Comparison of ENCODE assay signal across 1 cellular context in the genomic region with DNA sequence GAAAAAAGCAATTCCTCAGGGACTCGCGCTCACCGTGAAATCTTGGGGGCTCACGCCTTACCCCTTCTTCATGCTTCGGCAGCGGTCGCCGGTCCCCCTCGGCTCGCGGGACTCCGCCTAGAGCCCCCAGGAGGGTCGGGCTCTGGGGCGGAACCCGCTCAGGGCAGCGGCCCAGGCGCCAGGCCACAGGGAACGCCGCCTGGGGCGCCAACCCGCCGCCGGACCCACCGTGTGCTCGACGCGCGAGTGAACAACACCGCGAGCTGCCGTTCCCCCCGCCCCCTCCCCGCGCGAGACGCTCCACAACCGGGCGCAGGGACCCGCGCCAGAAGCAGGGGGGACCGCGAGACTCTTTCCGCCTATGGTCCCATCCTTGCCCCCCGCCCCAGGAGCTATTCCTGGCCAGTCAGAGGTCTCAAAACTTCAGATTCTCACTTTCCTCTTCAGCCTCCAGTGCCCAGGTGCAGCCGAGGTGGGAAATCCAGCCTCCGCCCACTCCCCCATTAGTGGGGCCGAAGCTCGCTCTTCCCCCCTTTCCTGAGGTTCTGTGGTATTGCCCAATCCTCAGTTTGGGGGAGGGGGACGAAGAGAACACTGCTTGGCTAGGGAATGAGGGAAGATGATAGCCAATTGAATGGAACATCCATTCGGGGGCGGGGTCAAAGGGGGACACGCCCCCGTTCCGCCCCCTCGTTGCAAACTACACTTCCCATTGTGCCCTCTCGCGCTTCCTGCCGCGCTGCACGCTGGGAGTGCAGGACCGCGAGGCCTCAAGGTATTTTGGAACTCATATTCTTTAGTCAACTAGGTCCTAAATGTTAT.
TF ChIP-seq lines count a peak whose summit lies in the region.

A gene (minus strand): TSS at position 265 of the 822 bp plus-strand sequence. CDS start 52,069 bp downstream, outside the sequence.

TF ChIP-seq in HepG2, 621 proteins besides CTCF, POLR2A, EP300 and RAD21 (continued from another document and continues in another):
- TF ChIP-seq, protein P1, sequence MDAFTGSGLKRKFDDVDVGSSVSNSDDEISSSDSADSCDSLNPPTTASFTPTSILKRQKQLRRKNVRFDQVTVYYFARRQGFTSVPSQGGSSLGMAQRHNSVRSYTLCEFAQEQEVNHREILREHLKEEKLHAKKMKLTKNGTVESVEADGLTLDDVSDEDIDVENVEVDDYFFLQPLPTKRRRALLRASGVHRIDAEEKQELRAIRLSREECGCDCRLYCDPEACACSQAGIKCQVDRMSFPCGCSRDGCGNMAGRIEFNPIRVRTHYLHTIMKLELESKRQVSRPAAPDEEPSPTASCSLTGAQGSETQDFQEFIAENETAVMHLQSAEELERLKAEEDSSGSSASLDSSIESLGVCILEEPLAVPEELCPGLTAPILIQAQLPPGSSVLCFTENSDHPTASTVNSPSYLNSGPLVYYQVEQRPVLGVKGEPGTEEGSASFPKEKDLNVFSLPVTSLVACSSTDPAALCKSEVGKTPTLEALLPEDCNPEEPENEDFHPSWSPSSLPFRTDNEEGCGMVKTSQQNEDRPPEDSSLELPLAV (CRISPR knock-in tag; conservative IDR thresholded peaks at IDR 0.05; ENCODE audit: low read depth), result no peak
- no peak for TF ChIP-seq SIX4 (CRISPR knock-in tag; IDR thresholded peaks at IDR 0.05)
- TF ChIP-seq ZNF296 (CRISPR knock-in tag; conservative IDR thresholded peaks at IDR 0.05), result no peak
- peak; percentile 14; the same call in 1 of the 2 replicates for TF ChIP-seq ZNF747 (CRISPR knock-in tag; IDR thresholded peaks at IDR 0.05; ENCODE audit: borderline replicate concordance)
- no peak for TF ChIP-seq AGO2 (optimal IDR thresholded peaks at IDR 0.05; ENCODE audit: low read depth, low read length)
- TF ChIP-seq ATM (IDR thresholded peaks at IDR 0.05; ENCODE audit: borderline replicate concordance), result no peak
- no peak for TF ChIP-seq ZEB1 (IDR thresholded peaks at IDR 0.05; ENCODE audit: insufficient replicate concordance, low read depth)
- TF ChIP-seq ZNF550 (CRISPR knock-in tag; IDR thresholded peaks at IDR 0.05; ENCODE audit: borderline replicate concordance), result no peak
- TF ChIP-seq, protein P2, sequence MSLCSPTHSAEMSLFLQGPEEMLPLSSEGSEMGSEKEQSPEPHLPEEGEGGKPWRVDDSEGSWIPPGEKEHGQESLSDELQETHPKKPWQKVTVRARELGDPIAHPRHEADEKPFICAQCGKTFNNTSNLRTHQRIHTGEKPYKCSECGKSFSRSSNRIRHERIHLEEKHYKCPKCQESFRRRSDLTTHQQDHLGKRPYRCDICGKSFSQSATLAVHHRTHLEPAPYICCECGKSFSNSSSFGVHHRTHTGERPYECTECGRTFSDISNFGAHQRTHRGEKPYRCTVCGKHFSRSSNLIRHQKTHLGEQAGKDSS (CRISPR knock-in tag; IDR thresholded peaks at IDR 0.05; ENCODE audit: borderline replicate concordance, low read depth), result peak; percentile 79; the same call in 1 of the 2 replicates
- no peak for TF ChIP-seq ZBTB42 (CRISPR knock-in tag; IDR thresholded peaks at IDR 0.05)
- TF ChIP-seq, protein P3, sequence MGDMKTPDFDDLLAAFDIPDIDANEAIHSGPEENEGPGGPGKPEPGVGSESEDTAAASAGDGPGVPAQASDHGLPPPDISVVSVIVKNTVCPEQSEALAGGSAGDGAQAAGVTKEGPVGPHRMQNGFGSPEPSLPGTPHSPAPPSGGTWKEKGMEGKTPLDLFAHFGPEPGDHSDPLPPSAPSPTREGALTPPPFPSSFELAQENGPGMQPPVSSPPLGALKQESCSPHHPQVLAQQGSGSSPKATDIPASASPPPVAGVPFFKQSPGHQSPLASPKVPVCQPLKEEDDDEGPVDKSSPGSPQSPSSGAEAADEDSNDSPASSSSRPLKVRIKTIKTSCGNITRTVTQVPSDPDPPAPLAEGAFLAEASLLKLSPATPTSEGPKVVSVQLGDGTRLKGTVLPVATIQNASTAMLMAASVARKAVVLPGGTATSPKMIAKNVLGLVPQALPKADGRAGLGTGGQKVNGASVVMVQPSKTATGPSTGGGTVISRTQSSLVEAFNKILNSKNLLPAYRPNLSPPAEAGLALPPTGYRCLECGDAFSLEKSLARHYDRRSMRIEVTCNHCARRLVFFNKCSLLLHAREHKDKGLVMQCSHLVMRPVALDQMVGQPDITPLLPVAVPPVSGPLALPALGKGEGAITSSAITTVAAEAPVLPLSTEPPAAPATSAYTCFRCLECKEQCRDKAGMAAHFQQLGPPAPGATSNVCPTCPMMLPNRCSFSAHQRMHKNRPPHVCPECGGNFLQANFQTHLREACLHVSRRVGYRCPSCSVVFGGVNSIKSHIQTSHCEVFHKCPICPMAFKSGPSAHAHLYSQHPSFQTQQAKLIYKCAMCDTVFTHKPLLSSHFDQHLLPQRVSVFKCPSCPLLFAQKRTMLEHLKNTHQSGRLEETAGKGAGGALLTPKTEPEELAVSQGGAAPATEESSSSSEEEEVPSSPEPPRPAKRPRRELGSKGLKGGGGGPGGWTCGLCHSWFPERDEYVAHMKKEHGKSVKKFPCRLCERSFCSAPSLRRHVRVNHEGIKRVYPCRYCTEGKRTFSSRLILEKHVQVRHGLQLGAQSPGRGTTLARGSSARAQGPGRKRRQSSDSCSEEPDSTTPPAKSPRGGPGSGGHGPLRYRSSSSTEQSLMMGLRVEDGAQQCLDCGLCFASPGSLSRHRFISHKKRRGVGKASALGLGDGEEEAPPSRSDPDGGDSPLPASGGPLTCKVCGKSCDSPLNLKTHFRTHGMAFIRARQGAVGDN (CRISPR knock-in tag; IDR thresholded peaks at IDR 0.05), result peak; percentile 81
- TF ChIP-seq, protein P4, sequence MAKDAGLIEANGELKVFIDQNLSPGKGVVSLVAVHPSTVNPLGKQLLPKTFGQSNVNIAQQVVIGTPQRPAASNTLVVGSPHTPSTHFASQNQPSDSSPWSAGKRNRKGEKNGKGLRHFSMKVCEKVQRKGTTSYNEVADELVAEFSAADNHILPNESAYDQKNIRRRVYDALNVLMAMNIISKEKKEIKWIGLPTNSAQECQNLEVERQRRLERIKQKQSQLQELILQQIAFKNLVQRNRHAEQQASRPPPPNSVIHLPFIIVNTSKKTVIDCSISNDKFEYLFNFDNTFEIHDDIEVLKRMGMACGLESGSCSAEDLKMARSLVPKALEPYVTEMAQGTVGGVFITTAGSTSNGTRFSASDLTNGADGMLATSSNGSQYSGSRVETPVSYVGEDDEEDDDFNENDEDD (CRISPR knock-in tag; IDR thresholded peaks at IDR 0.05; ENCODE audit: borderline replicate concordance), result peak; percentile 63
- no peak for TF ChIP-seq ATF7 (IDR thresholded peaks at IDR 0.05)
- TF ChIP-seq ATF7 (CRISPR knock-in tag; IDR thresholded peaks at IDR 0.05), result no peak
- TF ChIP-seq KDM5A (IDR thresholded peaks at IDR 0.05; ENCODE audit: borderline replicate concordance, low read length), result no peak; the same call in 1 of the 2 replicates
- no peak for TF ChIP-seq TBL1XR1 (IDR thresholded peaks at IDR 0.05; ENCODE audit: borderline replicate concordance, low read length, partially characterized antibody)
- TF ChIP-seq ZIK1 (CRISPR knock-in tag; IDR thresholded peaks at IDR 0.05; ENCODE audit: borderline replicate concordance, low read depth), result no peak
- TF ChIP-seq KLF6 (CRISPR knock-in tag; IDR thresholded peaks at IDR 0.05), result peak; percentile 37; the same call in 1 of the 2 replicates
- peak; percentile 64; the same call in 1 of the 2 replicates for TF ChIP-seq ZNF572 (CRISPR knock-in tag; IDR thresholded peaks at IDR 0.05)
- TF ChIP-seq HDAC6 (IDR thresholded peaks at IDR 0.05; ENCODE audit: low read depth, low read length), result no peak
- TF ChIP-seq, protein P5, sequence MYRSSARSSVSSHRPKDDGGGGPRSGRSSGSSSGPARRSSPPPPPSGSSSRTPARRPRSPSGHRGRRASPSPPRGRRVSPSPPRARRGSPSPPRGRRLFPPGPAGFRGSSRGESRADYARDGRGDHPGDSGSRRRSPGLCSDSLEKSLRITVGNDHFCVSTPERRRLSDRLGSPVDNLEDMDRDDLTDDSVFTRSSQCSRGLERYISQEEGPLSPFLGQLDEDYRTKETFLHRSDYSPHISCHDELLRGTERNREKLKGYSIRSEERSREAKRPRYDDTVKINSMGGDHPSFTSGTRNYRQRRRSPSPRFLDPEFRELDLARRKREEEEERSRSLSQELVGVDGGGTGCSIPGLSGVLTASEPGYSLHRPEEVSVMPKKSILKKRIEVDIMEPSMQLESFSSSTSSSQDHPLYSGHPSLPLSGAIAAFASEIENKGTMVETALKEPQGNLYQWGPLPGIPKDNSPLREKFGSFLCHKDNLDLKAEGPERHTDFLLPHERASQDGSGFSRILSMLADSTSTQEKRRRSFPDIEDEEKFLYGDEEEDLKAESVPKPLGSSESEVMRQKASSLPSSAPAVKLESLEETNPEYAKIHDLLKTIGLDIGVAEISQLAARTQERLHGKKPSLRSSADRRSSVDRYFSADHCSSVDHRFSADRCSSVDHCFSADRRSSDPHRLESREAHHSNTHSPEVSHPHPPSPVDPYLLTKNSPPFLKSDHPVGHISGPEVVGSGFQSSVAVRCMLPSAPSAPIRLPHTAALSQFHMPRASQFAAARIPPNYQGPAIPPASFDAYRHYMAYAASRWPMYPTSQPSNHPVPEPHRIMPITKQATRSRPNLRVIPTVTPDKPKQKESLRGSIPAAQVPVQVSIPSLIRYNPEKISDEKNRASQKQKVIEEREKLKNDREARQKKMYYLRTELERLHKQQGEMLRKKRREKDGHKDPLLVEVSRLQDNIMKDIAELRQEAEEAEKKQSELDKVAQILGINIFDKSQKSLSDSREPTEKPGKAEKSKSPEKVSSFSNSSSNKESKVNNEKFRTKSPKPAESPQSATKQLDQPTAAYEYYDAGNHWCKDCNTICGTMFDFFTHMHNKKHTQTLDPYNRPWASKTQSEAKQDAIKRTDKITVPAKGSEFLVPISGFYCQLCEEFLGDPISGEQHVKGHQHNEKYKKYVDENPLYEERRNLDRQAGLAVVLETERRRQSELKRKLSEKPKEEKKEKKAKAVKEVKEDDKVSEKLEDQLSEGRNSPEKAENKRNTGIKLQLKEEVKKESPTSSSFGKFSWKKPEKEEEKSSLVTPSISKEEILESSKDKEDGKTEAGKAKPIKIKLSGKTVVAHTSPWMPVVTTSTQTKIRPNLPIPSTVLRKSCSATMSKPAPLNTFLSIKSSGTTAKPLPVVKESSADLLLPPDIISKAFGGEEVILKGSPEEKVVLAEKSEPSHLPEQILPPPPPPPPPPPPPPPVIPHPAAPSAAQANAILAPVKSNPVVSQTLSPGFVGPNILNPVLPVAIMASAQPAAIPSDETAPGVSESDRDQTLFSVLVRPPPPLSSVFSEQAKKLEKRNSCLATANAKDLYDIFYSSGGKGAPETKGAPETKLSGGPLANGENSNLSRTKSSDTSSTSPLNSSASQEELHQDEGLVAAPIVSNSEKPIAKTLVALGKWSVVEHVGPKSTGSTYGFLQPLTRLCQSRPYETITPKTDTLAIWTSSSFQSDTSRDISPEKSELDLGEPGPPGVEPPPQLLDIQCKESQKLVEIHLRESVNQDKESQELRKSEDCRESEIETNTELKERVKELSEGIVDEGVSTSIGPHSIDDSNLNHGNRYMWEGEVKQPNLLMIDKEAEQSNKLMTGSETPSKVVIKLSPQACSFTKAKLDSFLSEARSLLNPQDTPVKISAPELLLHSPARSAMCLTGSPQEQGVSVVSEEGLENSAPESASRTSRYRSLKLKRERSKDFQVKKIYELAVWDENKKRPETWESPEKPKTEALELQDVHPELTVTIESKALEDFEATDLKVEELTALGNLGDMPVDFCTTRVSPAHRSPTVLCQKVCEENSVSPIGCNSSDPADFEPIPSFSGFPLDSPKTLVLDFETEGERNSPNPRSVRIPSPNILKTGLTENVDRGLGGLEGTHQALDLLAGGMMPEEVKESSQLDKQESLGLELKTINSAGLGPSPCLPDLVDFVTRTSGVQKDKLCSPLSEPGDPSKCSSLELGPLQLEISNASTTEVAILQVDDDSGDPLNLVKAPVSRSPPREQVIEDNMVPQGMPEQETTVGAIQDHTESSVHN (CRISPR knock-in tag; IDR thresholded peaks at IDR 0.05), result no peak
- TF ChIP-seq AHR (CRISPR knock-in tag; IDR thresholded peaks at IDR 0.05), result no peak
- TF ChIP-seq ZNF629 (CRISPR knock-in tag; conservative IDR thresholded peaks at IDR 0.05), result no peak
- TF ChIP-seq HNRNPK (IDR thresholded peaks at IDR 0.05; ENCODE audit: low read depth, low read length, poor library complexity, severe bottlenecking), result peak; percentile 76
- peak; percentile 74 for TF ChIP-seq DR1 (CRISPR knock-in tag; IDR thresholded peaks at IDR 0.05)
- TF ChIP-seq CAMTA2 (CRISPR knock-in tag; IDR thresholded peaks at IDR 0.05; ENCODE audit: borderline replicate concordance), result peak; percentile 47; the same call in 1 of the 2 replicates
- TF ChIP-seq ZNF264 (CRISPR knock-in tag; IDR thresholded peaks at IDR 0.05), result no peak
- TF ChIP-seq, protein P6, sequence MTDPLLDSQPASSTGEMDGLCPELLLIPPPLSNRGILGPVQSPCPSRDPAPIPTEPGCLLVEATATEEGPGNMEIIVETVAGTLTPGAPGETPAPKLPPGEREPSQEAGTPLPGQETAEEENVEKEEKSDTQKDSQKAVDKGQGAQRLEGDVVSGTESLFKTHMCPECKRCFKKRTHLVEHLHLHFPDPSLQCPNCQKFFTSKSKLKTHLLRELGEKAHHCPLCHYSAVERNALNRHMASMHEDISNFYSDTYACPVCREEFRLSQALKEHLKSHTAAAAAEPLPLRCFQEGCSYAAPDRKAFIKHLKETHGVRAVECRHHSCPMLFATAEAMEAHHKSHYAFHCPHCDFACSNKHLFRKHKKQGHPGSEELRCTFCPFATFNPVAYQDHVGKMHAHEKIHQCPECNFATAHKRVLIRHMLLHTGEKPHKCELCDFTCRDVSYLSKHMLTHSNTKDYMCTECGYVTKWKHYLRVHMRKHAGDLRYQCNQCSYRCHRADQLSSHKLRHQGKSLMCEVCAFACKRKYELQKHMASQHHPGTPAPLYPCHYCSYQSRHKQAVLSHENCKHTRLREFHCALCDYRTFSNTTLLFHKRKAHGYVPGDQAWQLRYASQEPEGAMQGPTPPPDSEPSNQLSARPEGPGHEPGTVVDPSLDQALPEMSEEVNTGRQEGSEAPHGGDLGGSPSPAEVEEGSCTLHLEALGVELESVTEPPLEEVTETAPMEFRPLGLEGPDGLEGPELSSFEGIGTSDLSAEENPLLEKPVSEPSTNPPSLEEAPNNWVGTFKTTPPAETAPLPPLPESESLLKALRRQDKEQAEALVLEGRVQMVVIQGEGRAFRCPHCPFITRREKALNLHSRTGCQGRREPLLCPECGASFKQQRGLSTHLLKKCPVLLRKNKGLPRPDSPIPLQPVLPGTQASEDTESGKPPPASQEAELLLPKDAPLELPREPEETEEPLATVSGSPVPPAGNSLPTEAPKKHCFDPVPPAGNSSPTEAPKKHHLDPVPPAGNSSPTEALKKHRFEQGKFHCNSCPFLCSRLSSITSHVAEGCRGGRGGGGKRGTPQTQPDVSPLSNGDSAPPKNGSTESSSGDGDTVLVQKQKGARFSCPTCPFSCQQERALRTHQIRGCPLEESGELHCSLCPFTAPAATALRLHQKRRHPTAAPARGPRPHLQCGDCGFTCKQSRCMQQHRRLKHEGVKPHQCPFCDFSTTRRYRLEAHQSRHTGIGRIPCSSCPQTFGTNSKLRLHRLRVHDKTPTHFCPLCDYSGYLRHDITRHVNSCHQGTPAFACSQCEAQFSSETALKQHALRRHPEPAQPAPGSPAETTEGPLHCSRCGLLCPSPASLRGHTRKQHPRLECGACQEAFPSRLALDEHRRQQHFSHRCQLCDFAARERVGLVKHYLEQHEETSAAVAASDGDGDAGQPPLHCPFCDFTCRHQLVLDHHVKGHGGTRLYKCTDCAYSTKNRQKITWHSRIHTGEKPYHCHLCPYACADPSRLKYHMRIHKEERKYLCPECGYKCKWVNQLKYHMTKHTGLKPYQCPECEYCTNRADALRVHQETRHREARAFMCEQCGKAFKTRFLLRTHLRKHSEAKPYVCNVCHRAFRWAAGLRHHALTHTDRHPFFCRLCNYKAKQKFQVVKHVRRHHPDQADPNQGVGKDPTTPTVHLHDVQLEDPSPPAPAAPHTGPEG (CRISPR knock-in tag; IDR thresholded peaks at IDR 0.05), result peak; percentile 67; the same call in 1 of the 2 replicates
